ENCODE assay signal across 8 cellular contexts in genomic region chr5:138466058-138466899, GRCh38. TPM values are rescaled to one million over a fixed set of nuclear protein-coding genes. Genes with fewer than 3 reads are reported as not detected.
DNase-seq lines count a peak whose midpoint lies in the region; ATAC-seq and TF ChIP-seq lines count a peak whose summit lies in the region.

No MANE protein-coding gene starts in this region.

- no peak for ATAC-seq in activated T-cell treated with anti-CD3 and anti-CD28 coated beads, Interleukin-2, amount 50 U/mL, for 72 hours (replicated peaks in 1 of 2)
- ATAC-seq in GM21390 (IDR thresholded peaks at IDR 0.05; ENCODE audit: unreplicated experiment) = no peak
- no peak for ATAC-seq in HG02759 (IDR thresholded peaks at IDR 0.05; ENCODE audit: unreplicated experiment)
- no peak for ATAC-seq in GM18868 (IDR thresholded peaks at IDR 0.05; ENCODE audit: unreplicated experiment)

- H3K27me3 Mint-ChIP-seq in HFFc6 (ENCODE audit: insufficient read depth) = peaks cover 61% of the 10 kb centered on the region
- no peaks in the 10 kb centered on the region for H3K27me3 Mint-ChIP-seq in activated T-cell treated with anti-CD3 and anti-CD28 coated beads, Interleukin-2, amount 50 U/mL, for 72 hours (ENCODE audit: low read depth)

- H3K36me3 ChIP-seq in iPS-15b (ENCODE audit: control insufficient read depth, insufficient read depth, low read length) (peaks cover 6% of the 10 kb centered on the region), spleen (peaks cover 0 to 13% (median 0%) of the 10 kb centered on the region in 6 donors)

- peak overlapping the region; percentile 95 for H3K4me3 ChIP-seq in iPS-15b (ENCODE audit: low read depth, low read length)
- H3K4me3 ChIP-seq in spleen = peak overlapping the region; percentile 64 to 93 (median 82)

- WGBS in spleen, 5 donors = 19 to 37% (median 22%) methylated on average over 24 to 44 of the region's 44 CpGs

- DNase-seq in HFFc6 (peak; percentile 50), spleen (peak; percentile 85)
- no peak for DNase-seq in activated T-cell treated with anti-CD3 and anti-CD28 coated beads, Interleukin-2, amount 50 U/mL, for 72 hours

- TF ChIP-seq POLR2A in spleen (IDR thresholded peaks at IDR 0.05) = no peak

- peaks cover 55% of the 10 kb centered on the region for H3K9me3 Mint-ChIP-seq in HFFc6
- H3K9me3 Mint-ChIP-seq in activated T-cell treated with anti-CD3 and anti-CD28 coated beads, Interleukin-2, amount 50 U/mL, for 72 hours = no peaks in the 10 kb centered on the region

- H3K36me3 Mint-ChIP-seq in HFFc6 (ENCODE audit: low read depth) = peaks cover 26% of the 10 kb centered on the region
- peaks cover 14 to 20% of the 10 kb centered on the region in 2 donors for H3K36me3 Mint-ChIP-seq in activated T-cell treated with anti-CD3 and anti-CD28 coated beads, Interleukin-2, amount 50 U/mL, for 72 hours (ENCODE audit: insufficient read depth in 2 of 2)

- no peaks in the 10 kb centered on the region for H3K9me3 ChIP-seq in iPS-15b (ENCODE audit: control insufficient read depth, insufficient read depth, low read length)
- H3K9me3 ChIP-seq in spleen = no peaks in the 10 kb centered on the region

- intact Hi-C loops in spleen (cut with DNase I; ENCODE audit: low total_unique reads) = no loop called here

- H3K27ac ChIP-seq in 22Rv1 (peak overlapping the region; percentile 98), spleen (peak overlapping the region in 5 of 8 donors; percentile 93 to 99 (median 99))

- peak overlapping the region; percentile 89 for H3K4me3 Mint-ChIP-seq in HFFc6
- H3K4me3 Mint-ChIP-seq in activated T-cell treated with anti-CD3 and anti-CD28 coated beads, Interleukin-2, amount 50 U/mL, for 72 hours = peak overlapping the region; percentile 90 to 91

- H3K27ac Mint-ChIP-seq in HFFc6 = peak overlapping the region; percentile 97
- H3K27ac Mint-ChIP-seq in activated T-cell treated with anti-CD3 and anti-CD28 coated beads, Interleukin-2, amount 50 U/mL, for 72 hours = peak overlapping the region; percentile 39

- TF ChIP-seq CTCF in 22Rv1 (IDR thresholded peaks at IDR 0.05) (no peak; the same call in none of the 2 replicates), HFFc6 (IDR thresholded peaks at IDR 0.05) (no peak), spleen (IDR thresholded peaks at IDR 0.05 in 8 of 11, conservative IDR thresholded peaks at IDR 0.05 in 3 of 11) (peak in 1 of 11 experiments; percentile 3)

- H3K4me1 ChIP-seq in iPS-15b (ENCODE audit: control insufficient read depth, insufficient read depth, low read length) (no peaks in the 10 kb centered on the region), spleen (peaks cover 7 to 53% (median 31%) of the 10 kb centered on the region in 6 donors)

- H3K27me3 ChIP-seq in iPS-15b (ENCODE audit: control insufficient read depth, insufficient read depth, low read length) = peaks cover 11% of the 10 kb centered on the region
- H3K27me3 ChIP-seq in spleen (replicated peaks in 1 of 7) = peaks cover 0 to 19% (median 0%) of the 10 kb centered on the region in 7 donors

- H3K4me1 Mint-ChIP-seq in HFFc6 (ENCODE audit: low read depth) = peaks cover 41% of the 10 kb centered on the region
- peaks cover 32% of the 10 kb centered on the region for H3K4me1 Mint-ChIP-seq in activated T-cell treated with anti-CD3 and anti-CD28 coated beads, Interleukin-2, amount 50 U/mL, for 72 hours (ENCODE audit: low read depth)

- peak overlapping the region; percentile 56 for H3K9ac ChIP-seq in iPS-15b (ENCODE audit: low read depth, low read length)

RNA-seq across cellular contexts. Expression of gene EGR1, which starts 1.0 kb away (rescaled TPM):
- 100 to 1,000 TPM in 5 of 6 experiments, 10 to 100 TPM in 1; 58.3 to 156 (median 135) TPM for total RNA-seq in HFFc6 (2021; fragmentation: NEBNext Ultra II Directional; extraction: Animal tissue kit (Norgen Biotek cat#: 25700))
- total RNA-seq in activated T-cell treated with anti-CD3 and anti-CD28 coated beads, Interleukin-2, amount 50 U/mL, for 72 hours = 100 to 1,000 TPM in 1 of 2 donors, 10 to 100 TPM in 1; 94.3 to 105 TPM
- total RNA-seq in spleen = 100 to 1,000 TPM in 2 of 7 donors, 10 to 100 TPM in 2, 1 to 10 TPM in 3; 2.8 to 138 (median 13.5) TPM
- 10 to 100 TPM in 1 of 3 donors, 1 to 10 TPM in 2; 2.7 to 11.7 (median 5.3) TPM for polyA plus RNA-seq in spleen

RNA-seq across cellular contexts. Expression of gene REEP2, which starts 27.4 kb away (rescaled TPM):
- total RNA-seq in HFFc6 (2021; fragmentation: NEBNext Ultra II Directional; extraction: Animal tissue kit (Norgen Biotek cat#: 25700)) = 10 to 100 TPM; 27.8 to 36.6 (median 33.2) TPM
- 10 to 100 TPM in 1 of 2 donors, 1 to 10 TPM in 1; 6.6 to 11.5 TPM for total RNA-seq in activated T-cell treated with anti-CD3 and anti-CD28 coated beads, Interleukin-2, amount 50 U/mL, for 72 hours
- under 1 TPM in 5 of 7 donors, not detected in 2; 0.20 to 0.52 (median 0.41) TPM for total RNA-seq in spleen
- polyA plus RNA-seq in spleen = under 1 TPM; 0.52 to 0.98 (median 0.54) TPM

Comparison
In these comparisons a context has a peak if more than half of its experiments do, and no peak if none do; other contexts are left out.
1. DNase-seq: peak in HFFc6 (single experiment) and spleen (single experiment); none in activated T-cell treated with anti-CD3 and anti-CD28 coated beads, Interleukin-2, amount 50 U/mL, for 72 hours (0 of 2).
2. RNA of gene REEP2, which starts 27.4 kb away (total RNA-seq): 27.8 to 36.6 TPM in HFFc6 and 6.6 to 11.5 TPM in activated T-cell treated with anti-CD3 and anti-CD28 coated beads, Interleukin-2, amount 50 U/mL, for 72 hours; 0.20 to 0.52 TPM in spleen; every median in the first group is over 4 times any median in the second.